16 cellular contexts compared by ENCODE assay signal in genomic region chr16:13631916-13632315, GRCh38.
DNase-seq lines count a peak whose midpoint lies in the region; ATAC-seq, FAIRE-seq and TF ChIP-seq lines count a peak whose summit lies in the region.
"Had no signal": no experiment of that assay in that cellular context is flagged by ENCODE, and none has a peak within 500 bp of the region (broad histone marks: within the 10 kb centered on the region; RNA-seq: fewer than 3 reads in every experiment).

No MANE protein-coding gene starts in this region.

- H3K4me1 Mint-ChIP-seq in Caco-2 (ENCODE audit: low read depth, unreplicated experiment) = peaks cover 13% of the 10 kb centered on the region
- no peaks in the 10 kb centered on the region for H3K4me1 Mint-ChIP-seq in stimulated activated naive CD8-positive, alpha-beta T cell treated with anti-CD3 and anti-CD28 coated beads, Interleukin-15, amount 100 ng/mL, for 72 hours
- H3K4me1 Mint-ChIP-seq: CD4-positive, CD25-positive, alpha-beta regulatory T cell had no signal

- H2AFZ ChIP-seq in K562 (ENCODE audit: low read depth, low read length) = no peak overlapping the region; the same call in 1 of the 2 replicates

- TF ChIP-seq EP300 in K562 (IDR thresholded peaks at IDR 0.05; ENCODE audit: low read length) = no peak

- H3K27me3 Mint-ChIP-seq in Caco-2 (ENCODE audit: insufficient read depth, unreplicated experiment) = no peaks in the 10 kb centered on the region
- no peaks in the 10 kb centered on the region for H3K27me3 Mint-ChIP-seq in stimulated activated naive CD8-positive, alpha-beta T cell treated with anti-CD3 and anti-CD28 coated beads, Interleukin-15, amount 100 ng/mL, for 72 hours
- H3K27me3 Mint-ChIP-seq: CD4-positive, CD25-positive, alpha-beta regulatory T cell had no signal

- H3K4me3 Mint-ChIP-seq in Caco-2 (ENCODE audit: unreplicated experiment) = no peak overlapping the region
- no peak overlapping the region for H3K4me3 Mint-ChIP-seq in stimulated activated naive CD8-positive, alpha-beta T cell treated with anti-CD3 and anti-CD28 coated beads, Interleukin-15, amount 100 ng/mL, for 72 hours
- H3K4me3 Mint-ChIP-seq: CD4-positive, CD25-positive, alpha-beta regulatory T cell had no signal

- TF ChIP-seq CTCF in Caco-2 (IDR thresholded peaks at IDR 0.05; ENCODE audit: insufficient read depth in 1 of 2, low read depth in 1 of 2, low read length in 1 of 2, severe bottlenecking in 1 of 2, unreplicated experiment in 1 of 2) = no peak
- no peak for TF ChIP-seq CTCF in K562 (IDR thresholded peaks at IDR 0.05 in 2 of 3, conservative IDR thresholded peaks at IDR 0.05 in 1 of 3; ENCODE audit: insufficient read depth in 2 of 3, low read depth in 1 of 3, low read length in 3 of 3)

- 0% methylated on average over 4 of the region's 4 CpGs for WGBS in K562 (ENCODE audit: insufficient coverage, low coverage, missing lambda C conversion rate)

- CTCF ChIA-PET in Caco-2 (lab: Charles Lee) = no interaction called here
- CTCF ChIA-PET in K562 (lab: Yijun Ruan, JAX; ENCODE audit: low intra/inter-chr PET ratio) = no interaction called here

- no peak for TF ChIP-seq RAD21 in K562 (CRISPR knock-in tag; conservative IDR thresholded peaks at IDR 0.05 in 1 of 2, IDR thresholded peaks at IDR 0.05 in 1 of 2)

- no peaks in the 10 kb centered on the region for H3K36me3 Mint-ChIP-seq in Caco-2 (ENCODE audit: insufficient read depth, unreplicated experiment)
- H3K36me3 Mint-ChIP-seq: CD4-positive, CD25-positive, alpha-beta regulatory T cell had no signal

- no peak for ATAC-seq in K562
- ATAC-seq in GM21529 (IDR thresholded peaks at IDR 0.05; ENCODE audit: unreplicated experiment) = no peak
- ATAC-seq in stimulated activated naive CD8-positive, alpha-beta T cell treated with anti-CD3 and anti-CD28 coated beads, Interleukin-15, amount 100 ng/mL, for 72 hours = no peak
- no peak for ATAC-seq in activated CD4-positive, CD25-positive, alpha-beta regulatory T cell treated with anti-CD3 and anti-CD28 coated beads, Interleukin-2, amount 50 U/mL, for 24 hours
- no peak for ATAC-seq in HG02610 (IDR thresholded peaks at IDR 0.05; ENCODE audit: unreplicated experiment)

- H3K4me1 ChIP-seq in Caco-2 = peaks cover 28% of the 10 kb centered on the region
- H3K4me1 ChIP-seq in HUES6 (ENCODE audit: control insufficient read depth, insufficient read depth, low read length) = peaks cover 25% of the 10 kb centered on the region
- H3K4me1 ChIP-seq in K562 (replicated peaks in 1 of 2; ENCODE audit: control insufficient read depth in 2 of 2, insufficient read depth in 2 of 2, low read length in 2 of 2) = no peaks in the 10 kb centered on the region
- peaks cover 21% of the 10 kb centered on the region for H3K4me1 ChIP-seq in iPS-18a (ENCODE audit: control insufficient read depth, low read depth, low read length)
- H3K4me1 ChIP-seq: BLaER1 treated with 17β-estradiol and CSF1 and Interleukin-3, amounts not matched to agents 10 nM and 100 nM had no signal

- H3K27me3 ChIP-seq in Caco-2 (replicated peaks; ENCODE audit: control insufficient read depth, insufficient read depth, low read length) = no peaks in the 10 kb centered on the region
- no peaks in the 10 kb centered on the region for H3K27me3 ChIP-seq in HUES6 (ENCODE audit: control insufficient read depth, insufficient read depth, low read length)
- no peaks in the 10 kb centered on the region; a peak in 1 of 5 replicates for H3K27me3 ChIP-seq in K562 (ENCODE audit: control insufficient read depth in 2 of 2, insufficient read depth in 2 of 2, low read length in 2 of 2)
- no peaks in the 10 kb centered on the region for H3K27me3 ChIP-seq in iPS-18a (ENCODE audit: control insufficient read depth, insufficient read depth, low read length)
- H3K27me3 ChIP-seq: BLaER1 treated with 17β-estradiol and CSF1 and Interleukin-3, amounts not matched to agents 10 nM and 100 nM had no signal

- POLR2A ChIA-PET in Caco-2 (lab: Charles Lee) (no interaction called here), K562 (lab: Yijun Ruan, JAX) (no interaction called here)

- H3K9me3 Mint-ChIP-seq in Caco-2 (ENCODE audit: unreplicated experiment) = peaks cover 13% of the 10 kb centered on the region
- peaks cover 9% of the 10 kb centered on the region in 2 donors for H3K9me3 Mint-ChIP-seq in stimulated activated naive CD8-positive, alpha-beta T cell treated with anti-CD3 and anti-CD28 coated beads, Interleukin-15, amount 100 ng/mL, for 72 hours

- H3K36me3 ChIP-seq in Caco-2 (ENCODE audit: control insufficient read depth, insufficient read depth, low read length) (no peaks in the 10 kb centered on the region), HUES6 (ENCODE audit: control insufficient read depth, insufficient read depth, low read length) (no peaks in the 10 kb centered on the region), K562 (ENCODE audit: control insufficient read depth, insufficient read depth, low read length) (no peaks in the 10 kb centered on the region), iPS-18a (ENCODE audit: control insufficient read depth, low read depth, low read length) (no peaks in the 10 kb centered on the region)
- H3K36me3 ChIP-seq: BLaER1 treated with 17β-estradiol and CSF1 and Interleukin-3, amounts not matched to agents 10 nM and 100 nM had no signal

- H3K4me2 ChIP-seq in K562 (ENCODE audit: insufficient read depth, low read length) = no peak overlapping the region
- H3K4me2 ChIP-seq: BLaER1 treated with 17β-estradiol and CSF1 and Interleukin-3, amounts not matched to agents 10 nM and 100 nM had no signal

- H3K9me1 ChIP-seq in K562 (ENCODE audit: control insufficient read depth, insufficient read depth, low read length) = no peaks in the 10 kb centered on the region

- no peaks in the 10 kb centered on the region for H4K20me1 ChIP-seq in K562 (replicated peaks; ENCODE audit: control insufficient read depth, insufficient read depth, low read length)
- H4K20me1 ChIP-seq: BLaER1 treated with 17β-estradiol and CSF1 and Interleukin-3, amounts not matched to agents 10 nM and 100 nM had no signal

- peak overlapping the region; percentile 55; the same call in 1 of the 2 replicates for H3K27ac ChIP-seq in HUES6 (ENCODE audit: low read depth, low read length)
- peak overlapping the region; percentile 59; the same call in 1 of the 3 replicates for H3K27ac ChIP-seq in K562 (ENCODE audit: extremely low read depth, low read depth, low read length)
- H3K27ac ChIP-seq in iPS-18a (ENCODE audit: low read length) = peak overlapping the region; percentile 36
- H3K27ac ChIP-seq: BLaER1 treated with 17β-estradiol and CSF1 and Interleukin-3, amounts not matched to agents 10 nM and 100 nM had no signal

- in situ Hi-C loops in K562 (cut with MboI) = no loop called here

- H3K4me3 ChIP-seq in Caco-2 (ENCODE audit: low read depth, low read length) (no peak overlapping the region), HUES6 (ENCODE audit: low read depth, low read length) (no peak overlapping the region), K562 (no peak overlapping the region), iPS-18a (ENCODE audit: low read length) (no peak overlapping the region)
- H3K4me3 ChIP-seq: BLaER1 treated with 17β-estradiol and CSF1 and Interleukin-3, amounts not matched to agents 10 nM and 100 nM had no signal

- H3K9ac ChIP-seq in HUES6 (ENCODE audit: low read length) (no peak overlapping the region), K562 (ENCODE audit: insufficient read depth in 1 of 2, low read depth in 2 of 2, low read length in 2 of 2) (no peak overlapping the region), iPS-18a (ENCODE audit: low read length) (peak overlapping the region; percentile 4)
- H3K9ac ChIP-seq: BLaER1 treated with 17β-estradiol and CSF1 and Interleukin-3, amounts not matched to agents 10 nM and 100 nM had no signal

- no TSS peak for BruUV-seq in Caco-2 (replicated peaks; lab: Mats Ljungman, UMichigan)
- no TSS peak for BruUV-seq in K562 (replicated peaks; lab: Mats Ljungman, UMichigan)

- TF ChIP-seq POLR2A in K562 (conservative IDR thresholded peaks at IDR 0.05) = no peak

- H3K9me3 ChIP-seq in Caco-2 = no peaks in the 10 kb centered on the region; the same call in 1 of the 2 replicates
- peaks cover 3% of the 10 kb centered on the region; the same call in 1 of the 2 replicates for H3K9me3 ChIP-seq in HUES6 (ENCODE audit: control insufficient read depth, insufficient read depth, low read depth, low read length)
- H3K9me3 ChIP-seq in K562 (replicated peaks; ENCODE audit: control insufficient read depth, insufficient read depth, low read depth, low read length) = no peaks in the 10 kb centered on the region
- no peaks in the 10 kb centered on the region for H3K9me3 ChIP-seq in iPS-18a (ENCODE audit: control insufficient read depth, low read depth, low read length)
- H3K9me3 ChIP-seq: BLaER1 treated with 17β-estradiol and CSF1 and Interleukin-3, amounts not matched to agents 10 nM and 100 nM had no signal

- DNase-seq in Caco-2 (no peak), K562 (ENCODE audit: extremely low read depth in 1 of 4, low spot score in 3 of 4) (no peak)
- DNase-seq in stimulated activated naive CD8-positive, alpha-beta T cell treated with anti-CD3 and anti-CD28 coated beads, Interleukin-15, amount 100 ng/mL, for 72 hours = no peak
- DNase-seq: 8988T; AML-193; CD4-positive, CD25-positive, alpha-beta regulatory T cell; DMS79; KBM-7 had no signal

- H3K79me2 ChIP-seq in K562 (ENCODE audit: control insufficient read depth, insufficient read depth, low read length) = no peaks in the 10 kb centered on the region

- FAIRE-seq in K562 (lab: Jason Lieb, UNC) = no peak
- FAIRE-seq: GM12891, H54 had no signal

- peak overlapping the region; percentile 36 for H3K27ac Mint-ChIP-seq in Caco-2 (ENCODE audit: unreplicated experiment)
- H3K27ac Mint-ChIP-seq in stimulated activated naive CD8-positive, alpha-beta T cell treated with anti-CD3 and anti-CD28 coated beads, Interleukin-15, amount 100 ng/mL, for 72 hours = no peak overlapping the region
- H3K27ac Mint-ChIP-seq: CD4-positive, CD25-positive, alpha-beta regulatory T cell had no signal

- intact Hi-C loops in Caco-2 (cut with micrococcal nuclease; ENCODE audit: unreplicated experiment) = no loop called here
- intact Hi-C loops in K562 (cut with micrococcal nuclease) = no loop called here

TF ChIP-seq in K562, 482 proteins besides CTCF, POLR2A, EP300 and RAD21 (continues in another document):
- TF ChIP-seq ZNF24 (IDR thresholded peaks at IDR 0.05) (no peak), POLR3A (IDR thresholded peaks at IDR 0.05; ENCODE audit: borderline replicate concordance, extremely low read depth, insufficient read depth, insufficient read length) (no peak), ZNF184 (CRISPR knock-in tag; IDR thresholded peaks at IDR 0.05) (no peak), DACH1 (IDR thresholded peaks at IDR 0.05; ENCODE audit: partially characterized antibody) (no peak), U2AF2 (optimal IDR thresholded peaks at IDR 0.05; ENCODE audit: low read depth, low read length) (no peak), NFIC (IDR thresholded peaks at IDR 0.05) (no peak), NRF1 (conservative IDR thresholded peaks at IDR 0.05 in 1 of 2, IDR thresholded peaks at IDR 0.05 in 1 of 2) (no peak)
